In genomic region chr9:73148447-73148937, GRCh38 we compare ENCODE assay signal across 10 cellular contexts. TPM values are rescaled to one million over a fixed set of nuclear protein-coding genes. Genes with fewer than 3 reads are reported as not detected.
DNase-seq lines count a peak whose midpoint lies in the region; ATAC-seq and TF ChIP-seq lines count a peak whose summit lies in the region.
"Had no signal": no experiment of that assay in that cellular context is flagged by ENCODE, and none has a peak within 500 bp of the region (broad histone marks: within the 10 kb centered on the region; RNA-seq: fewer than 3 reads in every experiment).

No MANE protein-coding gene starts in this region.

- H3K27ac ChIP-seq in HCT116 (ENCODE audit: low read depth, low read length) (peak overlapping the region; percentile 95), skeletal muscle tissue (ENCODE audit: low read depth, low read length) (peak overlapping the region; percentile 36), H9 (ENCODE audit: insufficient read length, low read depth, low read length) (no peak overlapping the region), dorsolateral prefrontal cortex (peak overlapping the region in 2 of 59 donors; percentile 46 to 55)

- H3K56ac ChIP-seq in H9 (ENCODE audit: insufficient read length, low read depth, low read length): no peak overlapping the region

- no peak overlapping the region for H4K8ac ChIP-seq in H9 (replicated peaks; ENCODE audit: insufficient read length, low read depth, low read length)

- no peak overlapping the region for H2AK5ac ChIP-seq in H9 (ENCODE audit: insufficient read length, low read length)

- no peak overlapping the region for H4K91ac ChIP-seq in H9 (ENCODE audit: insufficient read length, low read depth, low read length)

- DNase-seq in HCT116 (ENCODE audit: low read depth, low spot score): no peak
- DNase-seq in RKO (ENCODE audit: low spot score): peak; percentile 31
- DNase-seq in H9: no peak
- DNase-seq in GM13977 (ENCODE audit: low spot score): no peak
- DNase-seq in dorsolateral prefrontal cortex: no peak
- DNase-seq: activated gamma-delta T cell treated with Interleukin-2 at 50 U/mL for 16 hours, nucleus accumbens, T-helper 1 cell had no signal

- peak; percentile 1; the same call in 1 of the 2 replicates for ATAC-seq in HCT116
- peak; percentile 39 for ATAC-seq in esophagus mucosa

- H3K9me3 ChIP-seq in HCT116 (ENCODE audit: control insufficient read depth in 1 of 2, insufficient read depth in 1 of 2, low read depth in 1 of 2, low read length in 2 of 2) (no peaks in the 10 kb centered on the region), skeletal muscle tissue (ENCODE audit: control insufficient read depth in 3 of 3, low read length in 3 of 3) (no peaks in the 10 kb centered on the region), H9 (ENCODE audit: control insufficient read depth, low read depth, low read length) (no peaks in the 10 kb centered on the region)

- intact Hi-C loops in HCT116 (cut with micrococcal nuclease) (no loop called here), dorsolateral prefrontal cortex (cut with DNase I) (no loop called here)

- CTCF ChIA-PET in HCT116 (lab: Charles Lee): no interaction called here

- no peaks in the 10 kb centered on the region for H3K79me1 ChIP-seq in H9 (ENCODE audit: insufficient read depth, low read depth, low read length, poor library complexity, severe bottlenecking)

- no peak overlapping the region for H3K14ac ChIP-seq in H9 (ENCODE audit: insufficient read depth, low read length)

- BruUV-seq in HCT116 (replicated peaks; lab: Mats Ljungman, UMichigan): no TSS peak

- no peak for TF ChIP-seq RAD21 in HCT116 (IDR thresholded peaks at IDR 0.05; ENCODE audit: low read depth)

- no peaks in the 10 kb centered on the region for H3K23me2 ChIP-seq in H9 (ENCODE audit: insufficient read length, low read depth, low read length, poor library complexity, severe bottlenecking)

- H3K9me3 Mint-ChIP-seq in H9: no peaks in the 10 kb centered on the region

- H3K9me2 ChIP-seq in HCT116 (ENCODE audit: insufficient read depth): no peaks in the 10 kb centered on the region

- H3K18ac ChIP-seq in H9 (ENCODE audit: insufficient read length, low read depth, low read length): no peak overlapping the region

- H2BK12ac ChIP-seq in H9 (ENCODE audit: insufficient read length, low read depth, low read length): no peak overlapping the region

- H3K27me3 Mint-ChIP-seq in H9 (ENCODE audit: low read depth): no peaks in the 10 kb centered on the region

- peak overlapping the region; percentile 96 for H2AFZ ChIP-seq in HCT116 (ENCODE audit: low read depth, low read length, poor library complexity, severe bottlenecking)
- H2AFZ ChIP-seq in H9 (ENCODE audit: low read length): no peak overlapping the region

- no CpG with 5 or more reads among the region's 3 CpGs for WGBS in H9 (ENCODE audit: extremely low coverage, insufficient read length, low lambda C conversion rate)

- H3K9ac ChIP-seq in HCT116 (ENCODE audit: low read length) (peak overlapping the region; percentile 49), skeletal muscle tissue (ENCODE audit: low read depth in 1 of 3, low read length in 3 of 3) (no peak overlapping the region), H9 (ENCODE audit: extremely low read depth, insufficient read length, low read length) (no peak overlapping the region)

- H4K5ac ChIP-seq in H9 (ENCODE audit: insufficient read length, low read depth, low read length): no peak overlapping the region

- H3K4ac ChIP-seq in H9 (ENCODE audit: low read depth, low read length): no peak overlapping the region

- RAD21 ChIA-PET in HCT116 (lab: Charles Lee; ENCODE audit: low non-redundant PET in 1 of 2, low total read pairs in 2 of 2, uncharacterized antibody in 2 of 2, unreplicated experiment in 2 of 2): no interaction called here

- POLR2A ChIA-PET in HCT116 (lab: Charles Lee): interaction anchor here (1.1 to 2.7 kb wide), 4 partner anchors 11 to 28 kb away, joined by 4 to 11 read pairs (median 6); no protein-coding TSS in a partner anchor

- H2BK5ac ChIP-seq in H9 (ENCODE audit: insufficient read length, low read length): no peak overlapping the region

- no peak overlapping the region for H2BK20ac ChIP-seq in H9 (ENCODE audit: low read depth, low read length, poor library complexity, severe bottlenecking)

- H3K79me2 ChIP-seq in HCT116 (ENCODE audit: insufficient read depth, low read length) (peaks cover 19% of the 10 kb centered on the region), H9 (ENCODE audit: insufficient read depth, low read length) (no peaks in the 10 kb centered on the region)

- in situ Hi-C loops in GM13977 (cut with MboI; ENCODE audit: low pct_unique_long_range_greater_than_20kb, low sequenced_read_pairs, unreplicated experiment): no loop called here

- H3K4me3 Mint-ChIP-seq in H9: no peak overlapping the region

- no peak overlapping the region for H3K27ac Mint-ChIP-seq in H9

- no peaks in the 10 kb centered on the region for H3K27me3 ChIP-seq in HCT116 (ENCODE audit: insufficient read depth, low read length)
- H3K27me3 ChIP-seq in skeletal muscle tissue (ENCODE audit: control insufficient read depth in 3 of 3, insufficient read depth in 3 of 3, low read length in 3 of 3): no peaks in the 10 kb centered on the region
- H3K27me3 ChIP-seq in H9 (ENCODE audit: insufficient read depth, low read length): no peaks in the 10 kb centered on the region
- H3K27me3 ChIP-seq in dorsolateral prefrontal cortex: no peaks in the 10 kb centered on the region

- no peaks in the 10 kb centered on the region; a peak in 1 of 7 replicates for H3K36me3 Mint-ChIP-seq in H9 (ENCODE audit: insufficient read depth in 1 of 3, low read depth in 3 of 3)

- no peaks in the 10 kb centered on the region for H4K20me1 ChIP-seq in HCT116 (ENCODE audit: insufficient read depth)
- no peaks in the 10 kb centered on the region for H4K20me1 ChIP-seq in H9 (ENCODE audit: control insufficient read depth, insufficient read depth, insufficient read length)

- no peak overlapping the region for H2BK15ac ChIP-seq in H9 (ENCODE audit: low read depth, low read length)

- no peak overlapping the region for H2BK120ac ChIP-seq in H9 (ENCODE audit: low read depth, low read length, poor library complexity, severe bottlenecking)

- no peak overlapping the region for H3K23ac ChIP-seq in H9 (ENCODE audit: insufficient read length, low read depth, low read length)

- H3K4me1 Mint-ChIP-seq in H9: peaks cover 28 to 38% of the 10 kb centered on the region in 2 experiments

- H3K36me3 ChIP-seq in HCT116 (ENCODE audit: control insufficient read depth in 1 of 2, insufficient read depth in 2 of 2, low read length in 2 of 2): no peaks in the 10 kb centered on the region
- no peaks in the 10 kb centered on the region for H3K36me3 ChIP-seq in skeletal muscle tissue (ENCODE audit: control insufficient read depth in 3 of 3, insufficient read depth in 3 of 3, low read length in 3 of 3)

- no peak for TF ChIP-seq CTCF in HCT116 (IDR thresholded peaks at IDR 0.05 in 2 of 3, conservative IDR thresholded peaks at IDR 0.05 in 1 of 3; ENCODE audit: borderline replicate concordance in 1 of 3, insufficient read depth in 1 of 3, low read depth in 2 of 3, low read length in 2 of 3)
- no peak for TF ChIP-seq CTCF in H9 (conservative IDR thresholded peaks at IDR 0.05)
- TF ChIP-seq CTCF in GM13977 (IDR thresholded peaks at IDR 0.05; ENCODE audit: extremely low read depth, insufficient read depth, missing control alignments): no peak
- no peak for TF ChIP-seq CTCF in dorsolateral prefrontal cortex (IDR thresholded peaks at IDR 0.05 in 54 of 56, conservative IDR thresholded peaks at IDR 0.05 in 2 of 56; ENCODE audit: low read depth in 1 of 56, partially characterized antibody in 56 of 56)

- H3K4me3 ChIP-seq in HCT116 (replicated peaks in 1 of 2; ENCODE audit: low read depth in 1 of 2, low read length in 2 of 2): no peak overlapping the region
- H3K4me3 ChIP-seq in skeletal muscle tissue (ENCODE audit: low read length in 3 of 3): no peak overlapping the region
- no peak overlapping the region for H3K4me3 ChIP-seq in dorsolateral prefrontal cortex

- no peak for TF ChIP-seq POLR2A in HCT116 (IDR thresholded peaks at IDR 0.05; ENCODE audit: borderline replicate concordance, extremely low read depth, insufficient read depth, insufficient read length)

- H3T11ph ChIP-seq in H9 (ENCODE audit: low read length): no peak overlapping the region

- peak overlapping the region; percentile 82 for H3K4me2 ChIP-seq in HCT116 (ENCODE audit: low read length)
- H3K4me2 ChIP-seq in H9 (ENCODE audit: insufficient read depth, insufficient read length, low read length): no peak overlapping the region

- H3K4me1 ChIP-seq in HCT116 (ENCODE audit: control insufficient read depth in 1 of 2, insufficient read depth in 2 of 2, low read length in 2 of 2): peaks cover 57 to 74% of the 10 kb centered on the region in 2 experiments
- peaks cover 0 to 26% (median 4%) of the 10 kb centered on the region in 3 donors for H3K4me1 ChIP-seq in skeletal muscle tissue (ENCODE audit: control insufficient read depth in 3 of 3, insufficient read depth in 3 of 3, low read length in 3 of 3)
- no peaks in the 10 kb centered on the region for H3K4me1 ChIP-seq in H9 (ENCODE audit: insufficient read depth, low read length)

TF ChIP-seq in HCT116, 20 proteins besides CTCF, POLR2A, EP300 and RAD21:
- TF ChIP-seq EZH2 (IDR thresholded peaks at IDR 0.05) (no peak), ELF1 (IDR thresholded peaks at IDR 0.05; ENCODE audit: borderline replicate concordance, low read depth) (no peak), CBX3 (IDR thresholded peaks at IDR 0.05; ENCODE audit: low read depth) (0 out of 2 replicates have a peak, but pooled peaks have one; percentile 2), EGR1 (IDR thresholded peaks at IDR 0.05; ENCODE audit: low read depth) (no peak), CEBPB (IDR thresholded peaks at IDR 0.05; ENCODE audit: low read depth) (peak; percentile 74), SP1 (IDR thresholded peaks at IDR 0.05; ENCODE audit: low read depth) (peak; percentile 23), JUND (IDR thresholded peaks at IDR 0.05) (no peak)
- TF ChIP-seq, protein P1, sequence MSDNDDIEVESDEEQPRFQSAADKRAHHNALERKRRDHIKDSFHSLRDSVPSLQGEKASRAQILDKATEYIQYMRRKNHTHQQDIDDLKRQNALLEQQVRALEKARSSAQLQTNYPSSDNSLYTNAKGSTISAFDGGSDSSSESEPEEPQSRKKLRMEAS (IDR thresholded peaks at IDR 0.05): peak; percentile 31; the same call in 1 of the 2 replicates

RNA-seq across cellular contexts. Expression of gene ANXA1, which starts 3.2 kb away (rescaled TPM):
- total RNA-seq in HCT116 (2021; ENCODE audit: unreplicated experiment): 486 TPM
- polyA plus RNA-seq in HCT116 (2012): 380 and 384 TPM in 2 replicates
- 4,910 TPM for total RNA-seq in esophagus mucosa
- total RNA-seq in skeletal muscle tissue: 90.8 TPM
- 3.5 and 3.6 TPM in 2 replicates for total RNA-seq in H9 (2021)
- 10 to 100 TPM in 111 of 120 experiments, 1 to 10 TPM in 9; 8.2 to 56.0 (median 17.2) TPM for total RNA-seq in dorsolateral prefrontal cortex

Comparison
In these comparisons a context has a peak if more than half of its experiments do, and no peak if none do; other contexts are left out.
1. RNA of gene ANXA1, which starts 3.2 kb away (total RNA-seq): 4,910 TPM in esophagus mucosa (single experiment); 486 TPM in HCT116 (single experiment), 90.8 TPM in skeletal muscle tissue (single experiment), 8.2 to 56.0 TPM in dorsolateral prefrontal cortex and 3.5 to 3.6 TPM in H9; every median in the first group is over 10 times any median in the second.